7 cellular contexts compared by ENCODE assay signal in the genomic region with DNA sequence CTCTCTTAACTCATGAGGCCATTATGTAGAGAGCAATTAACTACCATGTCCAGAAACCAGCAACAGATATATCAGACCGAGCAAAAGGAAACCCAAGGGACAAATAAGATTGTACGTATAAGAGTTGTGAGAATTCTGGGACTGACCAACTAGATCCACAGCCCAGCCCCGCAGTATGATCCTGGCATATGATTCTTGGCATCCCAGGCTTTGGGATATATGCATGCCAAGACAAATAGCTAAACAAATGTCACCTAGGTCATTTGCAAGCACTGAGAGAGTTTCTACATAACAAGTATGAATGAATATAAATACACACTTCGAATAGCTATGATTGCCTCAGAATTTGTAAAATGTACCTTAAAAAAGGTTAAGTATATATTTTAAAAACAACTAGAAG.
A peak's percentile ranks its signal among the peaks of the same experiment; 100 is the strongest.
DNase-seq lines count a peak whose midpoint lies in the region; ATAC-seq, FAIRE-seq and TF ChIP-seq lines count a peak whose summit lies in the region.
"Not testable (repeated sequence)": the region's sequence is repeated elsewhere in the genome, so short reads cannot be mapped to it uniquely, and the experiment has no call there.

No MANE protein-coding gene starts in this region.

- FAIRE-seq in H54 (lab: Jason Lieb, UNC): peak; percentile 53

- not testable (repeated sequence) for TF ChIP-seq POLR2A in H54 (IDR thresholded peaks at IDR 0.05; ENCODE audit: low read depth, low read length); body of pancreas (IDR thresholded peaks at IDR 0.05)

- H3K27ac ChIP-seq in VCaP: peak overlapping the region; percentile 25; the same call in 1 of the 2 replicates
- not testable (repeated sequence) for H3K27ac ChIP-seq in body of pancreas

- H3K4me3 ChIP-seq in body of pancreas: not testable (repeated sequence)

- WGBS in body of pancreas, 2 donors: 20 to 25% methylated on average over 4 of the region's 4 CpGs

- not testable (repeated sequence) for H3K9me3 ChIP-seq in body of pancreas

- TF ChIP-seq CTCF in VCaP (conservative IDR thresholded peaks at IDR 0.05); body of pancreas (IDR thresholded peaks at IDR 0.05): not testable (repeated sequence)

- intact Hi-C loops in body of pancreas (cut with DNase I); Right ventricle myocardium superior (cut with DNase I): not testable (repeated sequence)

- not testable (repeated sequence) for ATAC-seq in body of pancreas
- peak; percentile 58 for ATAC-seq in Right ventricle myocardium superior (ENCODE audit: poor library complexity)
- ATAC-seq in left lobe of liver: peak; percentile 97

- not testable (repeated sequence) for DNase-seq in H54 (ENCODE audit: insufficient read length, low spot score); Right ventricle myocardium superior
- DNase-seq in NCI-H446 (lab: John Stamatoyannopoulos, UW) (peak; percentile 14 to 27), body of pancreas (peak; percentile 12 to 29 (median 18)), cerebellar cortex (ENCODE audit: low spot score) (peak; percentile 15), left lobe of liver (ENCODE audit: low spot score) (peak; percentile 52)

- H3K4me1 ChIP-seq in body of pancreas: not testable (repeated sequence)

- not testable (repeated sequence) for H3K27me3 ChIP-seq in body of pancreas

- H3K36me3 ChIP-seq in body of pancreas (replicated peaks in 1 of 2; ENCODE audit: insufficient read depth in 1 of 2, low read depth in 2 of 2): not testable (repeated sequence)
